ENCODE assay signal across 15 cellular contexts in the genomic region with DNA sequence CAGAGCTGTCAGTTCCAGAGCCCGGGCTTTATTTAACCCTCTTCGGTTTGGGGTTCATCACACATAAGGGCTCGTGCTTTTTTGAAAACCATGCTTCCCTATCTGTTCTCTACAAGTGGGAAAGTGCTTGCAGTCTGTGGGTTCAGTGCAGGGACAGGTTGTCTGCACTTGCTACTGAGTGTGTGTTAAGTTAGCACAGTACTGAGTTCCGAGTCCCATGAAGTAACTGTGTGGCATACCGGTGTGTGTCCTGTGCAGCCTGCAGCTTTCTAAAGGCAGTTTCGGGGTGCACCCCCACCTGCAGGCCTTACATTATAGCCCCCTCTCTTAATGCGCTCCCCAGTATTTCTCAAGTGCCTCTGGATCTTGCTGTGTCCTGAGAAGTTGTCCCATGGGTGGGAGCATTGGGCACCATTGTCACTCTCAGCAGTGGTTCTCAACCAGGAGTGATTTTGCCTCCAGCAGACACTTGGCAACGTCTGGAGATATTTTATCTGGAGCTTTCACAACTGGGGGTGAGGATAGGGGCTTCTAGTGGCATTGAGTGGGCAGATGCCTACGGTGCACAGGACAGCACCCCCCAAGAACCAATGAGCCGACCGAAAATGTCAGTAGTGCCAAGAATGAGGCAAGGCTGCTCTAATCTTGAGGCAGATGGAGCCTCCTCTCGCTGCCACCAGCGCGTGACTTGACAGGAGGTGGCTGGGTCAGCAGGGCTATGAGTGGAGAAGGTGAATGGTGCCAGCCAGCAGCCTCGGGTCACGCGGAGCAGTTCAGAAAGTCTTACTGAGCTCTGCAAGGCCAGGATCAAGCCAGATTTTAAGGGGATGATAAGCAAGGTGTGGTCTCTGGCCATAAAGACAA.
DNase-seq lines count a peak whose midpoint lies in the region; ATAC-seq and TF ChIP-seq lines count a peak whose summit lies in the region.
"Had no signal": no experiment of that assay in that cellular context is flagged by ENCODE, and none has a peak within 500 bp of the region (broad histone marks: within the 10 kb centered on the region; RNA-seq: fewer than 3 reads in every experiment).

No MANE protein-coding gene starts in this region.

- H3K27me3 Mint-ChIP-seq in activated CD4-positive, alpha-beta T cell treated with anti-CD3 and anti-CD28 coated beads, Interleukin-2, amount 10 ng/mL, durations not matched to agents 7 days and 5 days = peaks cover 2% of the 10 kb centered on the region
- H3K27me3 Mint-ChIP-seq in chondrocyte (ENCODE audit: low read depth) (no peaks in the 10 kb centered on the region), nephron progenitor cell (ENCODE audit: low read depth, poor library complexity) (peaks cover 13% of the 10 kb centered on the region), type B pancreatic cell (no peaks in the 10 kb centered on the region)
- H3K27me3 Mint-ChIP-seq: brain had no signal

- no peaks in the 10 kb centered on the region for H3K9me3 Mint-ChIP-seq in activated CD4-positive, alpha-beta T cell treated with anti-CD3 and anti-CD28 coated beads, Interleukin-2, amount 10 ng/mL, durations not matched to agents 7 days and 5 days
- no peaks in the 10 kb centered on the region for H3K9me3 Mint-ChIP-seq in chondrocyte (ENCODE audit: low read depth)
- no peaks in the 10 kb centered on the region for H3K9me3 Mint-ChIP-seq in nephron progenitor cell
- no peaks in the 10 kb centered on the region for H3K9me3 Mint-ChIP-seq in type B pancreatic cell
- H3K9me3 Mint-ChIP-seq: brain, mesothelial cell of epicardium had no signal

- TF ChIP-seq CTCF in chondrocyte (IDR thresholded peaks at IDR 0.05) (no peak), nephron progenitor cell (IDR thresholded peaks at IDR 0.05) (no peak), type B pancreatic cell (conservative IDR thresholded peaks at IDR 0.05) (no peak)

- peaks cover 12% of the 10 kb centered on the region for H3K4me1 Mint-ChIP-seq in activated CD4-positive, alpha-beta T cell treated with anti-CD3 and anti-CD28 coated beads, Interleukin-2, amount 10 ng/mL, durations not matched to agents 7 days and 5 days
- H3K4me1 Mint-ChIP-seq in chondrocyte (ENCODE audit: low read depth) = peaks cover 49% of the 10 kb centered on the region
- peaks cover 50% of the 10 kb centered on the region for H3K4me1 Mint-ChIP-seq in nephron progenitor cell
- peaks cover 28% of the 10 kb centered on the region for H3K4me1 Mint-ChIP-seq in type B pancreatic cell (ENCODE audit: unreplicated experiment)

- POLR2A ChIA-PET in activated CD4-positive, alpha-beta T cell treated with anti-CD3 and anti-CD28 coated beads, Interleukin-2, amount 10 ng/mL, durations not matched to agents 7 days and 5 days (lab: Charles Lee) = no interaction called here

- H3K4me3 Mint-ChIP-seq in activated CD4-positive, alpha-beta T cell treated with anti-CD3 and anti-CD28 coated beads, Interleukin-2, amount 10 ng/mL, durations not matched to agents 7 days and 5 days = no peak overlapping the region
- H3K4me3 Mint-ChIP-seq in chondrocyte (ENCODE audit: unreplicated experiment) (no peak overlapping the region), nephron progenitor cell (no peak overlapping the region), type B pancreatic cell (no peak overlapping the region)
- H3K4me3 Mint-ChIP-seq: brain, mesothelial cell of epicardium had no signal

- H3K36me3 Mint-ChIP-seq in activated CD4-positive, alpha-beta T cell treated with anti-CD3 and anti-CD28 coated beads, Interleukin-2, amount 10 ng/mL, durations not matched to agents 7 days and 5 days (ENCODE audit: low read depth) = no peaks in the 10 kb centered on the region
- H3K36me3 Mint-ChIP-seq in chondrocyte (ENCODE audit: low read depth) = peaks cover 31% of the 10 kb centered on the region
- peaks cover 12% of the 10 kb centered on the region for H3K36me3 Mint-ChIP-seq in nephron progenitor cell (ENCODE audit: low read depth)
- H3K36me3 Mint-ChIP-seq in type B pancreatic cell = peaks cover 10% of the 10 kb centered on the region

- no peak overlapping the region for H3K27ac Mint-ChIP-seq in activated CD4-positive, alpha-beta T cell treated with anti-CD3 and anti-CD28 coated beads, Interleukin-2, amount 10 ng/mL, durations not matched to agents 7 days and 5 days
- peak overlapping the region; percentile 62 for H3K27ac Mint-ChIP-seq in chondrocyte (ENCODE audit: unreplicated experiment)
- H3K27ac Mint-ChIP-seq in nephron progenitor cell = no peak overlapping the region
- H3K27ac Mint-ChIP-seq in type B pancreatic cell = no peak overlapping the region
- H3K27ac Mint-ChIP-seq: brain, mesothelial cell of epicardium, progenitor cell of endocrine pancreas had no signal

- ATAC-seq in GM18870 (IDR thresholded peaks at IDR 0.05; ENCODE audit: unreplicated experiment) = no peak
- ATAC-seq in GM18861 (IDR thresholded peaks at IDR 0.05; ENCODE audit: unreplicated experiment) = no peak
- ATAC-seq: A549 had no signal

- DNase-seq in activated CD4-positive, alpha-beta T cell treated with anti-CD3 and anti-CD28 coated beads for 1 hour = peak; percentile 2
- no peak for DNase-seq in activated CD4-positive, alpha-beta T cell treated with anti-CD3 and anti-CD28 coated beads, Interleukin-2, amount 10 ng/mL, durations not matched to agents 7 days and 5 days
- peak; percentile 74 for DNase-seq in chondrocyte (ENCODE audit: low spot score)
- peak; percentile 0 for DNase-seq in nephron progenitor cell
- peak; percentile 37 for DNase-seq in type B pancreatic cell (ENCODE audit: extremely low spot score, unreplicated experiment)
- no peak for DNase-seq in HuH-7 (ENCODE audit: low spot score)
- DNase-seq: NCI-H345; stimulated activated CD4-positive, alpha-beta T cell treated with anti-CD3 and anti-CD28 coated beads, Interleukin-4, amount 100 ng/mL, for 24 hours; T-helper 9 cell had no signal

- CTCF ChIA-PET in activated CD4-positive, alpha-beta T cell treated with anti-CD3 and anti-CD28 coated beads, Interleukin-2, amount 10 ng/mL, durations not matched to agents 7 days and 5 days (lab: Charles Lee) = interaction anchor here (0.8 to 0.9 kb wide), 2 partner anchors 8 to 9 kb away, joined by 3 to 4 read pairs; no protein-coding TSS in a partner anchor

Comparison
In these comparisons a context has a peak if more than half of its experiments do, and no peak if none do; other contexts are left out.
1. DNase-seq: peak in activated CD4-positive, alpha-beta T cell treated with anti-CD3 and anti-CD28 coated beads for 1 hour (single experiment), chondrocyte (single experiment), nephron progenitor cell (single experiment) and type B pancreatic cell (single experiment); none in activated CD4-positive, alpha-beta T cell treated with anti-CD3 and anti-CD28 coated beads, Interleukin-2, amount 10 ng/mL, durations not matched to agents 7 days and 5 days (single experiment) and HuH-7 (single experiment).